Comparison of ENCODE assay signal across 8 cellular contexts in the genomic region with DNA sequence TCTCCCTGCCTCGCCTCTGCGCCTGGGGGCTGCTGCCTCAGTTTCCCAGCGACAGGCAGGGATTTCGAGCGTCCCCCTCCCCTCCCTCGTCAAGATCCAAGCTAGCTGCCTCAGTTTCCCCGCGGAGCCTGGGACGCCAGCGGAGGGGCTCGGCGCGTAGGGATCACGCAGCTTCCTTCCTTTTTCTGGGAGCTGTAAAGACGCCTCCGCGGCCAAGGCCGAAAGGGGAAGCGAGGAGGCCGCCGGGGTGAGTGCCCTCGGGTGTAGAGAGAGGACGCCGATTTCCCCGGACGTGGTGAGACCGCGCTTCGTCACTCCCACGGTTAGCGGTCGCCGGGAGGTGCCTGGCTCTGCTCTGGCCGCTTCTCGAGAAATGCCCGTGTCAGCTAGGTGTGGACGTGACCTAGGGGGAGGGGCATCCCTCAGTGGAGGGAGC.
A peak's percentile ranks its signal among the peaks of the same experiment; 100 is the strongest.
DNase-seq lines count a peak whose midpoint lies in the region; ATAC-seq lines count a peak whose summit lies in the region.

No MANE protein-coding gene starts in this region.

- DNase-seq in SKM-1 treated with dmso at 0.1 percent for 144 hours (lab: John Stamatoyannopoulos, UW; ENCODE audit: unreplicated experiment) (peak; percentile 87), foreskin melanocyte (no peak), NCI-H524 (lab: John Stamatoyannopoulos, UW) (no peak)
- DNase-seq in stimulated activated CD4-positive, alpha-beta T cell treated with anti-CD3 and anti-CD28 coated beads, Interleukin-15, amount 100 ng/mL, for 48 hours (ENCODE audit: low read depth in 2 of 2), result peak; percentile 71 to 73

- H3K9me3 ChIP-seq in ES-I3 (ENCODE audit: control insufficient read depth, insufficient read depth, low read length) (no peaks in the 10 kb centered on the region), iPS-18c (ENCODE audit: control insufficient read depth, insufficient read depth, low read length) (peaks cover 4% of the 10 kb centered on the region)

- peak overlapping the region; percentile 26 for H3K27ac ChIP-seq in angular gyrus (ENCODE audit: low read depth, low read length)

- peak overlapping the region; percentile 56 for H3K4me3 ChIP-seq in iPS-18c (ENCODE audit: insufficient read depth, low read depth, low read length)

- peaks cover 3% of the 10 kb centered on the region; the same call in 1 of the 2 replicates for H3K4me1 ChIP-seq in ES-I3 (ENCODE audit: insufficient read depth, low read length)

- ATAC-seq in HG02852 (IDR thresholded peaks at IDR 0.05; ENCODE audit: unreplicated experiment), result peak; percentile 39

- no peaks in the 10 kb centered on the region for H3K36me3 ChIP-seq in ES-I3 (ENCODE audit: insufficient read depth, low read length)

- H3K9ac ChIP-seq in ES-I3 (ENCODE audit: low read depth, low read length), result peak overlapping the region; percentile 56; the same call in 1 of the 2 replicates

Comparison
In these comparisons a context has a peak if more than half of its experiments do, and no peak if none do; other contexts are left out.
1. DNase-seq: peak in SKM-1 treated with dmso at 0.1 percent for 144 hours (single experiment) and stimulated activated CD4-positive, alpha-beta T cell treated with anti-CD3 and anti-CD28 coated beads, Interleukin-15, amount 100 ng/mL, for 48 hours (2 of 2); none in foreskin melanocyte (single experiment) and NCI-H524 (0 of 2).